24 cellular contexts compared by ENCODE assay signal in genomic region chr1:53591924-53592323, GRCh38.
"Had no signal": no experiment of that assay in that cellular context is flagged by ENCODE, and none has a peak within 500 bp of the region (broad histone marks: within the 10 kb centered on the region; RNA-seq: fewer than 3 reads in every experiment).

No MANE protein-coding gene starts in this region.

- H3K4me1 ChIP-seq: foreskin keratinocyte had no signal

- H3K27me3 Mint-ChIP-seq: activated naive CD4-positive, alpha-beta T cell treated with anti-CD3 and anti-CD28 coated beads, Interleukin-2, amount 50 U/mL, for 24 hours had no signal

- H3K36me3 ChIP-seq: heart left ventricle, lower lobe of right lung, neutrophil, stomach, thyroid gland, upper lobe of left lung had no signal

- H3K9me3 ChIP-seq: heart left ventricle, lower lobe of right lung, neutrophil, stomach, thyroid gland, upper lobe of left lung had no signal

- H3K4me1 Mint-ChIP-seq: activated naive CD4-positive, alpha-beta T cell treated with anti-CD3 and anti-CD28 coated beads, Interleukin-2, amount 50 U/mL, for 24 hours; activated naive CD8-positive, alpha-beta T cell treated with anti-CD3 and anti-CD28 coated beads, Interleukin-2, amount 50 U/mL, for 24 hours; stimulated activated memory B cell treated with anti-CD40 and anti-IgM and Interleukin-4, amounts not matched to agents 10 μg/mL and 1 μg/mL and 100 μg/mL, for 72 hours had no signal

- H3K4me3 Mint-ChIP-seq: activated naive CD4-positive, alpha-beta T cell treated with anti-CD3 and anti-CD28 coated beads, Interleukin-2, amount 50 U/mL, for 24 hours; activated naive CD8-positive, alpha-beta T cell treated with anti-CD3 and anti-CD28 coated beads, Interleukin-2, amount 50 U/mL, for 24 hours; activated T-helper 1 cell treated with anti-CD3 and anti-CD28 coated beads, Interleukin-12 subunit alpha, Interleukin-12 subunit beta, Interleukin-2, Interleukin-4 antibody, amounts not matched to agents 30 ng/mL and 10 ng/mL and 1 ng/mL, durations not matched to agents 14 hours and 24 hours and 36 hours; nephron progenitor cell; stimulated activated memory B cell treated with anti-CD40 and anti-IgM and Interleukin-4, amounts not matched to agents 10 μg/mL and 1 μg/mL and 100 μg/mL, for 72 hours; T-helper 2 cell treated with Interferon-gamma antibody and Interleukin-4, amounts not matched to agents 5 μg/mL and 100 μg/mL, for 36 hours had no signal

- DNase-seq: activated CD4-positive, alpha-beta T cell treated with anti-CD3 and anti-CD28 coated beads for 4 hours; activated CD4-positive, alpha-beta T cell treated with anti-CD3 and anti-CD28 coated beads, Interleukin-2, amount 50 U/mL, for 4 hours; activated gamma-delta T cell treated with Interleukin-2 at 50 U/mL for 16 hours; activated naive CD8-positive, alpha-beta T cell treated with anti-CD3 and anti-CD28 coated beads, Interleukin-2, amount 50 U/mL, for 24 hours; foreskin keratinocyte; kidney glomerular epithelial cell; nephron progenitor cell; stimulated activated CD4-positive, alpha-beta T cell treated with anti-CD3 and anti-CD28 coated beads, Interleukin-1b, Interleukin-23, amount 100 ng/mL, for 48 hours; stimulated activated CD4-positive, alpha-beta T cell treated with anti-CD3 and anti-CD28 coated beads, Interleukin-4, amount 100 ng/mL, for 4 hours; stimulated activated CD8-positive, alpha-beta memory T cell treated with anti-CD3 and anti-CD28 coated beads, Interleukin-4, amount 100 ng/mL, for 48 hours; T-helper 1 cell had no signal

- H3K36me3 Mint-ChIP-seq: activated naive CD4-positive, alpha-beta T cell treated with anti-CD3 and anti-CD28 coated beads, Interleukin-2, amount 50 U/mL, for 24 hours; stimulated activated memory B cell treated with anti-CD40 and anti-IgM and Interleukin-4, amounts not matched to agents 10 μg/mL and 1 μg/mL and 100 μg/mL, for 72 hours had no signal

- ATAC-seq: activated naive CD8-positive, alpha-beta T cell treated with anti-CD3 and anti-CD28 coated beads, Interleukin-2, amount 50 U/mL, for 24 hours; esophagus mucosa; stimulated activated memory B cell treated with anti-CD40 and anti-IgM and Interleukin-4, amounts not matched to agents 10 μg/mL and 1 μg/mL and 100 μg/mL, for 72 hours had no signal

- H3K27ac Mint-ChIP-seq: activated naive CD8-positive, alpha-beta T cell treated with anti-CD3 and anti-CD28 coated beads, Interleukin-2, amount 50 U/mL, for 24 hours; activated T-helper 1 cell treated with anti-CD3 and anti-CD28 coated beads, Interleukin-12 subunit alpha, Interleukin-12 subunit beta, Interleukin-2, Interleukin-4 antibody, amounts not matched to agents 30 ng/mL and 10 ng/mL and 1 ng/mL, durations not matched to agents 14 hours and 24 hours and 36 hours; nephron progenitor cell; progenitor cell of endocrine pancreas; stimulated activated memory B cell treated with anti-CD40 and anti-IgM and Interleukin-4, amounts not matched to agents 10 μg/mL and 1 μg/mL and 100 μg/mL, for 72 hours; T-helper 2 cell treated with Interferon-gamma antibody and Interleukin-4, amounts not matched to agents 5 μg/mL and 100 μg/mL, for 36 hours had no signal

- H3K27ac ChIP-seq: foreskin keratinocyte, lower lobe of right lung, neutrophil, thyroid gland, upper lobe of left lung had no signal

- H3K4me3 ChIP-seq: coronary artery, heart left ventricle, lower lobe of right lung, stomach, thyroid gland, upper lobe of left lung had no signal

- H3K9me3 Mint-ChIP-seq: activated naive CD4-positive, alpha-beta T cell treated with anti-CD3 and anti-CD28 coated beads, Interleukin-2, amount 50 U/mL, for 24 hours; activated naive CD8-positive, alpha-beta T cell treated with anti-CD3 and anti-CD28 coated beads, Interleukin-2, amount 50 U/mL, for 24 hours; activated T-helper 1 cell treated with anti-CD3 and anti-CD28 coated beads, Interleukin-12 subunit alpha, Interleukin-12 subunit beta, Interleukin-2, Interleukin-4 antibody, amounts not matched to agents 30 ng/mL and 10 ng/mL and 1 ng/mL, durations not matched to agents 14 hours and 24 hours and 36 hours; nephron progenitor cell; stimulated activated memory B cell treated with anti-CD40 and anti-IgM and Interleukin-4, amounts not matched to agents 10 μg/mL and 1 μg/mL and 100 μg/mL, for 72 hours; T-helper 2 cell treated with Interferon-gamma antibody and Interleukin-4, amounts not matched to agents 5 μg/mL and 100 μg/mL, for 36 hours had no signal

- H3K27me3 ChIP-seq: neutrophil, thyroid gland, upper lobe of left lung had no signal
